12 cellular contexts compared by ENCODE assay signal in genomic region chr13:51923983-51924539, GRCh38.
DNase-seq lines count a peak whose midpoint lies in the region; ATAC-seq and TF ChIP-seq lines count a peak whose summit lies in the region.
"Had no signal": no experiment of that assay in that cellular context is flagged by ENCODE, and none has a peak within 500 bp of the region (broad histone marks: within the 10 kb centered on the region; RNA-seq: fewer than 3 reads in every experiment).

No MANE protein-coding gene starts in this region.

- H3K36me3 ChIP-seq in endodermal cell (ENCODE audit: control insufficient read depth, insufficient read depth, low read length) (no peaks in the 10 kb centered on the region), stomach (peaks cover 0 to 11% (median 2%) of the 10 kb centered on the region in 4 donors)
- H3K36me3 ChIP-seq: thoracic aorta had no signal

- H3K4me3 ChIP-seq in endodermal cell (ENCODE audit: low read length) (no peak overlapping the region), stomach (no peak overlapping the region)
- H3K4me3 ChIP-seq: hepatocyte, thoracic aorta had no signal

- no peaks in the 10 kb centered on the region for H3K36me3 Mint-ChIP-seq in activated naive CD4-positive, alpha-beta T cell treated with anti-CD3 and anti-CD28 coated beads, Interleukin-2, amount 50 U/mL, for 72 hours
- no peaks in the 10 kb centered on the region for H3K36me3 Mint-ChIP-seq in activated naive CD4-positive, alpha-beta T cell treated with anti-CD3 and anti-CD28 coated beads, Interleukin-2, amount 10 ng/mL, durations not matched to agents 7 days and 5 days
- peaks cover 4% of the 10 kb centered on the region for H3K36me3 Mint-ChIP-seq in endodermal cell (ENCODE audit: low read depth)
- no peaks in the 10 kb centered on the region for H3K36me3 Mint-ChIP-seq in activated naive CD4-positive, alpha-beta T cell treated with anti-CD3 and anti-CD28 coated beads for 36 hours (ENCODE audit: low read depth)

- no peak overlapping the region for H3K27ac Mint-ChIP-seq in activated naive CD4-positive, alpha-beta T cell treated with anti-CD3 and anti-CD28 coated beads, Interleukin-2, amount 50 U/mL, for 72 hours
- H3K27ac Mint-ChIP-seq in activated naive CD4-positive, alpha-beta T cell treated with anti-CD3 and anti-CD28 coated beads, Interleukin-2, amount 10 ng/mL, durations not matched to agents 7 days and 5 days: no peak overlapping the region
- no peak overlapping the region for H3K27ac Mint-ChIP-seq in endodermal cell
- H3K27ac Mint-ChIP-seq in activated naive CD4-positive, alpha-beta T cell treated with anti-CD3 and anti-CD28 coated beads for 36 hours: no peak overlapping the region

- intact Hi-C loops in stomach (cut with DNase I; ENCODE audit: low total_unique reads): no loop called here
- intact Hi-C loops in activated naive CD4-positive, alpha-beta T cell treated with anti-CD3 and anti-CD28 coated beads for 36 hours (cut with micrococcal nuclease): no loop called here

- no peak overlapping the region for H3K27ac ChIP-seq in endodermal cell (ENCODE audit: low read depth, low read length)
- no peak overlapping the region for H3K27ac ChIP-seq in stomach
- H3K27ac ChIP-seq: hepatocyte, thoracic aorta had no signal

- H3K4me3 Mint-ChIP-seq in activated naive CD4-positive, alpha-beta T cell treated with anti-CD3 and anti-CD28 coated beads, Interleukin-2, amount 10 ng/mL, durations not matched to agents 7 days and 5 days: no peak overlapping the region
- H3K4me3 Mint-ChIP-seq in endodermal cell: no peak overlapping the region
- H3K4me3 Mint-ChIP-seq in activated naive CD4-positive, alpha-beta T cell treated with anti-CD3 and anti-CD28 coated beads for 36 hours: no peak overlapping the region

- no peak for TF ChIP-seq EP300 in stomach (IDR thresholded peaks at IDR 0.05)

- whole genome bisulfite sequencing in endodermal cell (ENCODE audit: insufficient coverage in 1 of 2, insufficient read length in 1 of 2), 2 experiments: 76 to 88% methylated on average over 1 to 3 of the region's 3 CpGs
- WGBS in stomach, 5 donors: 73 to 93% (median 85%) methylated on average over 3 of the region's 3 CpGs

- TF ChIP-seq POLR2A in stomach (IDR thresholded peaks at IDR 0.05): no peak

- no peak overlapping the region for H3K9ac ChIP-seq in endodermal cell (ENCODE audit: extremely low read depth, low read length, poor library complexity, severe bottlenecking)

- peaks cover 40% of the 10 kb centered on the region for H3K4me1 Mint-ChIP-seq in activated naive CD4-positive, alpha-beta T cell treated with anti-CD3 and anti-CD28 coated beads, Interleukin-2, amount 10 ng/mL, durations not matched to agents 7 days and 5 days
- H3K4me1 Mint-ChIP-seq in endodermal cell: peaks cover 4% of the 10 kb centered on the region
- H3K4me1 Mint-ChIP-seq in activated naive CD4-positive, alpha-beta T cell treated with anti-CD3 and anti-CD28 coated beads for 36 hours (ENCODE audit: low read depth): peaks cover 15% of the 10 kb centered on the region

- TF ChIP-seq CTCF in endodermal cell (conservative IDR thresholded peaks at IDR 0.05) (peak; percentile 70), stomach (IDR thresholded peaks at IDR 0.05) (peak in 2 of 7 experiments; percentile 22 to 25)

- H3K9me3 ChIP-seq in endodermal cell (ENCODE audit: control insufficient read depth, low read length) (no peaks in the 10 kb centered on the region), stomach (no peaks in the 10 kb centered on the region)
- H3K9me3 ChIP-seq: thoracic aorta had no signal

- peak; percentile 51 to 85 for ATAC-seq in activated naive CD4-positive, alpha-beta T cell treated with anti-CD3 and anti-CD28 coated beads, Interleukin-2, amount 50 U/mL, for 72 hours
- no peak for ATAC-seq in GM18858 (IDR thresholded peaks at IDR 0.05; ENCODE audit: unreplicated experiment)

- DNase-seq in activated naive CD4-positive, alpha-beta T cell treated with anti-CD3 and anti-CD28 coated beads, Interleukin-2, amount 50 U/mL, for 72 hours (ENCODE audit: low spot score in 2 of 2): peak in 1 of 2 donors; percentile 31
- DNase-seq in activated naive CD4-positive, alpha-beta T cell treated with anti-CD3 and anti-CD28 coated beads, Interleukin-2, amount 10 ng/mL, durations not matched to agents 7 days and 5 days: no peak
- DNase-seq in M059J (ENCODE audit: low read depth) (peak; percentile 9), endodermal cell (peak; percentile 75), stomach (peak; percentile 25), NCI-H2081 (lab: John Stamatoyannopoulos, UW) (no peak)
- no peak for DNase-seq in activated naive CD4-positive, alpha-beta T cell treated with anti-CD3 and anti-CD28 coated beads for 36 hours
- DNase-seq: GOT3, NCI-H524 treated with DMSO at 0.1 percent for 48 hours had no signal

- H3K9me3 Mint-ChIP-seq in activated naive CD4-positive, alpha-beta T cell treated with anti-CD3 and anti-CD28 coated beads, Interleukin-2, amount 50 U/mL, for 72 hours: no peaks in the 10 kb centered on the region
- H3K9me3 Mint-ChIP-seq in activated naive CD4-positive, alpha-beta T cell treated with anti-CD3 and anti-CD28 coated beads, Interleukin-2, amount 10 ng/mL, durations not matched to agents 7 days and 5 days: no peaks in the 10 kb centered on the region
- H3K9me3 Mint-ChIP-seq in endodermal cell: no peaks in the 10 kb centered on the region
- no peaks in the 10 kb centered on the region for H3K9me3 Mint-ChIP-seq in activated naive CD4-positive, alpha-beta T cell treated with anti-CD3 and anti-CD28 coated beads for 36 hours

- CTCF ChIA-PET in activated naive CD4-positive, alpha-beta T cell treated with anti-CD3 and anti-CD28 coated beads, Interleukin-2, amount 10 ng/mL, durations not matched to agents 7 days and 5 days (lab: Charles Lee): interaction anchor here (0.8 to 1.8 kb wide), 5 partner anchors 10 to 62 kb away, joined by 3 to 7 read pairs (median 3); partner anchors contain the start of gene CCDC70
- CTCF ChIA-PET in activated naive CD4-positive, alpha-beta T cell treated with anti-CD3 and anti-CD28 coated beads for 36 hours (lab: Charles Lee): interaction anchor here (0.6 to 0.7 kb wide), 2 partner anchors 10 to 451 kb away, joined by 3 to 4 read pairs; no protein-coding TSS in a partner anchor

- H3K27me3 ChIP-seq in endodermal cell (ENCODE audit: control insufficient read depth, insufficient read depth, low read length, poor library complexity, severe bottlenecking) (no peaks in the 10 kb centered on the region), stomach (no peaks in the 10 kb centered on the region)
- H3K27me3 ChIP-seq: hepatocyte had no signal

- peaks cover 19% of the 10 kb centered on the region for H3K27me3 Mint-ChIP-seq in activated naive CD4-positive, alpha-beta T cell treated with anti-CD3 and anti-CD28 coated beads, Interleukin-2, amount 10 ng/mL, durations not matched to agents 7 days and 5 days
- peaks cover 2% of the 10 kb centered on the region for H3K27me3 Mint-ChIP-seq in endodermal cell (ENCODE audit: insufficient read depth)
- H3K27me3 Mint-ChIP-seq in activated naive CD4-positive, alpha-beta T cell treated with anti-CD3 and anti-CD28 coated beads for 36 hours (ENCODE audit: low read depth): no peaks in the 10 kb centered on the region

- H3K4me1 ChIP-seq in endodermal cell (ENCODE audit: control insufficient read depth, insufficient read depth, low read length): peaks cover 4% of the 10 kb centered on the region
- no peaks in the 10 kb centered on the region for H3K4me1 ChIP-seq in stomach

Comparison
In these comparisons a context has a peak if more than half of its experiments do, and no peak if none do; other contexts are left out.
1. DNase-seq: peak in M059J (single experiment), endodermal cell (single experiment) and stomach (single experiment); none in activated naive CD4-positive, alpha-beta T cell treated with anti-CD3 and anti-CD28 coated beads, Interleukin-2, amount 10 ng/mL, durations not matched to agents 7 days and 5 days (single experiment), NCI-H2081 (0 of 2) and activated naive CD4-positive, alpha-beta T cell treated with anti-CD3 and anti-CD28 coated beads for 36 hours (single experiment).